Comparison of ENCODE assay signal across 8 cellular contexts in genomic region chr18:63161728-63162195, GRCh38.
DNase-seq lines count a peak whose midpoint lies in the region; ATAC-seq and TF ChIP-seq lines count a peak whose summit lies in the region.

No MANE protein-coding gene starts in this region.

- no peaks in the 10 kb centered on the region for H3K36me3 ChIP-seq in ovary
- no peaks in the 10 kb centered on the region for H3K36me3 ChIP-seq in thymus (ENCODE audit: control insufficient read depth, insufficient read depth)

- no peak overlapping the region for H3K9ac ChIP-seq in H9 (ENCODE audit: extremely low read depth, insufficient read length, low read length)

- H3K9me3 Mint-ChIP-seq in H9, result no peaks in the 10 kb centered on the region

- no peak overlapping the region for H3K56ac ChIP-seq in H9 (ENCODE audit: insufficient read length, low read depth, low read length)

- no peak overlapping the region for H3K14ac ChIP-seq in H9 (ENCODE audit: insufficient read depth, low read length)

- H3K4ac ChIP-seq in H9 (ENCODE audit: low read depth, low read length), result no peak overlapping the region

- H2BK120ac ChIP-seq in H9 (ENCODE audit: low read depth, low read length, poor library complexity, severe bottlenecking), result no peak overlapping the region

- no peak for TF ChIP-seq POLR2A in ovary (IDR thresholded peaks at IDR 0.05)

- no peak overlapping the region for H2BK15ac ChIP-seq in H9 (ENCODE audit: low read depth, low read length)

- no peak overlapping the region for H2BK5ac ChIP-seq in H9 (ENCODE audit: insufficient read length, low read length)

- H3K27ac Mint-ChIP-seq in H9, result no peak overlapping the region

- H3K79me2 ChIP-seq in H9 (ENCODE audit: insufficient read depth, low read length), result no peaks in the 10 kb centered on the region

- no peak for TF ChIP-seq CTCF in GM12865 (IDR thresholded peaks at IDR 0.05; ENCODE audit: insufficient read depth, low read depth, low read length, missing control alignments)
- TF ChIP-seq CTCF in ovary (IDR thresholded peaks at IDR 0.05), result no peak
- no peak for TF ChIP-seq CTCF in H9 (conservative IDR thresholded peaks at IDR 0.05)

- H3K4me2 ChIP-seq in H9 (ENCODE audit: insufficient read depth, insufficient read length, low read length), result no peak overlapping the region

- peaks cover 4 to 12% of the 10 kb centered on the region in 2 experiments for H3K4me1 Mint-ChIP-seq in H9

- no peak overlapping the region for H3K23ac ChIP-seq in H9 (ENCODE audit: insufficient read length, low read depth, low read length)

- H3K27me3 ChIP-seq in ovary (no peaks in the 10 kb centered on the region), thymus (ENCODE audit: control insufficient read depth, insufficient read depth) (no peaks in the 10 kb centered on the region), H9 (ENCODE audit: insufficient read depth, low read length) (no peaks in the 10 kb centered on the region)

- H3K4me3 ChIP-seq in GM12865 (ENCODE audit: low read depth, low read length) (peak overlapping the region; percentile 76), ovary (no peak overlapping the region), thymus (ENCODE audit: low read length) (no peak overlapping the region)

- H3K18ac ChIP-seq in H9 (ENCODE audit: insufficient read length, low read depth, low read length), result no peak overlapping the region

- H3K27me3 Mint-ChIP-seq in H9 (ENCODE audit: low read depth), result no peaks in the 10 kb centered on the region

- H3K36me3 Mint-ChIP-seq in H9 (ENCODE audit: insufficient read depth in 1 of 3, low read depth in 3 of 3), result no peaks in the 10 kb centered on the region; a peak in 1 of 7 replicates

- peak; percentile 41 for ATAC-seq in HG02571 (IDR thresholded peaks at IDR 0.05; ENCODE audit: unreplicated experiment)
- peak; percentile 92 for ATAC-seq in esophagus mucosa

- H3K23me2 ChIP-seq in H9 (ENCODE audit: insufficient read length, low read depth, low read length, poor library complexity, severe bottlenecking), result no peaks in the 10 kb centered on the region

- no peak overlapping the region for H4K5ac ChIP-seq in H9 (ENCODE audit: insufficient read length, low read depth, low read length)

- no peak overlapping the region for H4K91ac ChIP-seq in H9 (ENCODE audit: insufficient read length, low read depth, low read length)

- H2AFZ ChIP-seq in H9 (ENCODE audit: low read length), result no peak overlapping the region

- no peak overlapping the region for H2BK20ac ChIP-seq in H9 (ENCODE audit: low read depth, low read length, poor library complexity, severe bottlenecking)

- no peak overlapping the region for H3T11ph ChIP-seq in H9 (ENCODE audit: low read length)

- H3K27ac ChIP-seq in ovary (peak overlapping the region; percentile 72 to 85), thymus (ENCODE audit: low read depth) (peak overlapping the region; percentile 92), H9 (ENCODE audit: insufficient read length, low read depth, low read length) (no peak overlapping the region)

- no peak overlapping the region for H4K8ac ChIP-seq in H9 (replicated peaks; ENCODE audit: insufficient read length, low read depth, low read length)

- DNase-seq in GM12865 (ENCODE audit: low read depth), result peak; percentile 96
- DNase-seq in NCI-H345 treated with DMSO at 0.1 percent for 48 hours (lab: John Stamatoyannopoulos, UW; ENCODE audit: unreplicated experiment), result peak; percentile 46
- DNase-seq in activated CD8-positive, alpha-beta memory T cell treated with anti-CD3 and anti-CD28 coated beads, Interleukin-2, amount 50 U/mL, for 48 hours, result peak; percentile 83
- DNase-seq in ovary, result peak; percentile 70 to 87 (median 74)
- DNase-seq in H9, result no peak

- intact Hi-C loops in ovary (cut with DNase I), result no loop called here

- H3K79me1 ChIP-seq in H9 (ENCODE audit: insufficient read depth, low read depth, low read length, poor library complexity, severe bottlenecking), result no peaks in the 10 kb centered on the region

- H2AK5ac ChIP-seq in H9 (ENCODE audit: insufficient read length, low read length), result no peak overlapping the region

- H4K20me1 ChIP-seq in H9 (ENCODE audit: control insufficient read depth, insufficient read depth, insufficient read length), result no peaks in the 10 kb centered on the region

- no peak overlapping the region for H3K4me3 Mint-ChIP-seq in H9

- H3K9me3 ChIP-seq in ovary, result no peaks in the 10 kb centered on the region
- H3K9me3 ChIP-seq in thymus (ENCODE audit: control insufficient read depth), result no peaks in the 10 kb centered on the region
- H3K9me3 ChIP-seq in H9 (ENCODE audit: control insufficient read depth, low read depth, low read length), result no peaks in the 10 kb centered on the region

- WGBS in ovary, 3 donors, result 12 to 18% (median 13%) methylated on average over 9 of the region's 9 CpGs
- 65% methylated on average over 9 of the region's 9 CpGs for WGBS in thymus
- no CpG with 5 or more reads among the region's 9 CpGs for WGBS in H9 (ENCODE audit: extremely low coverage, insufficient read length, low lambda C conversion rate)

- no peak for TF ChIP-seq EP300 in ovary (IDR thresholded peaks at IDR 0.05)

- H3K4me1 ChIP-seq in ovary (ENCODE audit: insufficient read depth) (peaks cover 22% of the 10 kb centered on the region), thymus (ENCODE audit: control insufficient read depth, insufficient read depth, low read length) (peaks cover 32% of the 10 kb centered on the region), H9 (ENCODE audit: insufficient read depth, low read length) (no peaks in the 10 kb centered on the region)

- H2BK12ac ChIP-seq in H9 (ENCODE audit: insufficient read length, low read depth, low read length), result no peak overlapping the region
